Comparison of ENCODE assay signal across 3 cellular contexts in the genomic region with DNA sequence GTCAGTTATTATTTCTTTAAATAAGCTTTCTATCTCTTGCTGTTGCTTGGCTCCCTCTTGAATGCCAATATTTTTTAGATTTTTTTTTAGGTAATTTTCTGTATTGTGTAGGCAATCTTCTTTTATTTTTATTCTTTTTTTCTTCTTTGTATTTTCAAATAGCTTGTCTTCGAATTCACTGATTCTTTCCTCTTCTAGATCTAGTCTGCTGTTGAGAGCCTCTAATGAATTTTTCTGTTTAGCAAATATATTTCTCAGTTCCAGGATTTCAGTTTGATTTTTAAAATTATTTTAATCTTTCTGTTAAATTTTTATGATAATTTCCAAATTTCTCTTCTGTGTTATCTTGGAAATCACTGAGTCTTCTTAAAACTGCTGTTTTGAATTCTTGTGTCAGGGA.
TF ChIP-seq lines count a peak whose summit lies in the region.

No MANE protein-coding gene starts in this region.

TF ChIP-seq in SK-N-SH treated with all-trans-retinoic acid at 6 μM for 48 hours, 23 proteins besides CTCF, POLR2A, EP300 and RAD21:
- TF ChIP-seq, protein P1, sequence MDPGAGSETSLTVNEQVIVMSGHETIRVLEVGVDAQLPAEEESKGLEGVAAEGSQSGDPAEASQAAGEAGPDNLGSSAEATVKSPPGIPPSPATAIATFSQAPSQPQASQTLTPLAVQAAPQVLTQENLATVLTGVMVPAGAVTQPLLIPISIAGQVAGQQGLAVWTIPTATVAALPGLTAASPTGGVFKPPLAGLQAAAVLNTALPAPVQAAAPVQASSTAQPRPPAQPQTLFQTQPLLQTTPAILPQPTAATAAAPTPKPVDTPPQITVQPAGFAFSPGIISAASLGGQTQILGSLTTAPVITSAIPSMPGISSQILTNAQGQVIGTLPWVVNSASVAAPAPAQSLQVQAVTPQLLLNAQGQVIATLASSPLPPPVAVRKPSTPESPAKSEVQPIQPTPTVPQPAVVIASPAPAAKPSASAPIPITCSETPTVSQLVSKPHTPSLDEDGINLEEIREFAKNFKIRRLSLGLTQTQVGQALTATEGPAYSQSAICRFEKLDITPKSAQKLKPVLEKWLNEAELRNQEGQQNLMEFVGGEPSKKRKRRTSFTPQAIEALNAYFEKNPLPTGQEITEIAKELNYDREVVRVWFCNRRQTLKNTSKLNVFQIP (CRISPR knock-in tag; IDR thresholded peaks at IDR 0.05; ENCODE audit: borderline replicate concordance, low read depth) = no peak
- peak; percentile 94 for TF ChIP-seq ZFP30 (CRISPR knock-in tag; IDR thresholded peaks at IDR 0.05)

TF ChIP-seq in SK-N-SH, 30 proteins besides CTCF, POLR2A, EP300 and RAD21:
- TF ChIP-seq TCF12 (IDR thresholded peaks at IDR 0.05) (no peak), ELF1 (IDR thresholded peaks at IDR 0.05) (no peak), JUND (IDR thresholded peaks at IDR 0.05) (no peak), EZH2phosphoT487 (IDR thresholded peaks at IDR 0.05; ENCODE audit: borderline replicate concordance, low read depth) (no peak), RFX5 (IDR thresholded peaks at IDR 0.05; ENCODE audit: low read length) (no peak)
- TF ChIP-seq, protein P2, sequence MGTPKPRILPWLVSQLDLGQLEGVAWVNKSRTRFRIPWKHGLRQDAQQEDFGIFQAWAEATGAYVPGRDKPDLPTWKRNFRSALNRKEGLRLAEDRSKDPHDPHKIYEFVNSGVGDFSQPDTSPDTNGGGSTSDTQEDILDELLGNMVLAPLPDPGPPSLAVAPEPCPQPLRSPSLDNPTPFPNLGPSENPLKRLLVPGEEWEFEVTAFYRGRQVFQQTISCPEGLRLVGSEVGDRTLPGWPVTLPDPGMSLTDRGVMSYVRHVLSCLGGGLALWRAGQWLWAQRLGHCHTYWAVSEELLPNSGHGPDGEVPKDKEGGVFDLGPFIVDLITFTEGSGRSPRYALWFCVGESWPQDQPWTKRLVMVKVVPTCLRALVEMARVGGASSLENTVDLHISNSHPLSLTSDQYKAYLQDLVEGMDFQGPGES (IDR thresholded peaks at IDR 0.05; ENCODE audit: low read depth, low read length) = no peak

TF ChIP-seq in K562, 482 proteins besides CTCF, POLR2A, EP300 and RAD21:
- TF ChIP-seq ZFP30 (CRISPR knock-in tag; IDR thresholded peaks at IDR 0.05; ENCODE audit: borderline replicate concordance) (peak; percentile 89), ZBTB17 (CRISPR knock-in tag; IDR thresholded peaks at IDR 0.05) (no peak)
